In genomic region chr5:111010783-111011182, GRCh38 we compare ENCODE assay signal across 5 cellular contexts.
TF ChIP-seq lines count a peak whose summit lies in the region.

No MANE protein-coding gene starts in this region.

TF ChIP-seq in HepG2, 621 proteins besides CTCF, POLR2A, EP300 and RAD21:
- TF ChIP-seq KLF16 (CRISPR knock-in tag; IDR thresholded peaks at IDR 0.05), result no peak
- no peak for TF ChIP-seq RFX1 (IDR thresholded peaks at IDR 0.05)
- no peak for TF ChIP-seq ZNF263 (CRISPR knock-in tag; IDR thresholded peaks at IDR 0.05)
- TF ChIP-seq ZNF839 (CRISPR knock-in tag; IDR thresholded peaks at IDR 0.05; ENCODE audit: borderline replicate concordance), result no peak
- TF ChIP-seq BORCS8-MEF2B (CRISPR knock-in tag; IDR thresholded peaks at IDR 0.05), result no peak
- TF ChIP-seq ZBTB3 (CRISPR knock-in tag; IDR thresholded peaks at IDR 0.05; ENCODE audit: borderline replicate concordance, low read depth), result no peak
- TF ChIP-seq HES4 (CRISPR knock-in tag; IDR thresholded peaks at IDR 0.05; ENCODE audit: borderline replicate concordance), result no peak
- TF ChIP-seq MAFF (IDR thresholded peaks at IDR 0.05; ENCODE audit: low read depth, low read length), result peak; percentile 54; the same call in 1 of the 2 replicates
- TF ChIP-seq, protein P1, sequence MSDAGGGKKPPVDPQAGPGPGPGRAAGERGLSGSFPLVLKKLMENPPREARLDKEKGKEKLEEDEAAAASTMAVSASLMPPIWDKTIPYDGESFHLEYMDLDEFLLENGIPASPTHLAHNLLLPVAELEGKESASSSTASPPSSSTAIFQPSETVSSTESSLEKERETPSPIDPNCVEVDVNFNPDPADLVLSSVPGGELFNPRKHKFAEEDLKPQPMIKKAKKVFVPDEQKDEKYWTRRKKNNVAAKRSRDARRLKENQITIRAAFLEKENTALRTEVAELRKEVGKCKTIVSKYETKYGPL (CRISPR knock-in tag; IDR thresholded peaks at IDR 0.05), result no peak
- TF ChIP-seq MAFK (conservative IDR thresholded peaks at IDR 0.05 in 1 of 2, IDR thresholded peaks at IDR 0.05 in 1 of 2; ENCODE audit: low read length in 2 of 2), result peak; percentile 62 to 79

TF ChIP-seq in A549, 52 proteins besides CTCF, POLR2A, EP300 and RAD21:
- TF ChIP-seq MAFK (IDR thresholded peaks at IDR 0.05; ENCODE audit: partially characterized antibody) (peak; percentile 40), KDM5A (IDR thresholded peaks at IDR 0.05) (no peak)

TF ChIP-seq in IMR-90, 13 proteins besides CTCF, POLR2A, EP300 and RAD21:
- TF ChIP-seq CEBPB (IDR thresholded peaks at IDR 0.05; ENCODE audit: low read depth, low read length) (no peak), FOS (IDR thresholded peaks at IDR 0.05; ENCODE audit: low read depth, low read length) (no peak), CHD1 (IDR thresholded peaks at IDR 0.05; ENCODE audit: low read depth, low read length) (no peak), SMC3 (IDR thresholded peaks at IDR 0.05; ENCODE audit: low read depth, low read length) (no peak), MAFK (IDR thresholded peaks at IDR 0.05; ENCODE audit: low read depth, low read length) (peak; percentile 71; the same call in 1 of the 2 replicates)
- TF ChIP-seq, protein P2, sequence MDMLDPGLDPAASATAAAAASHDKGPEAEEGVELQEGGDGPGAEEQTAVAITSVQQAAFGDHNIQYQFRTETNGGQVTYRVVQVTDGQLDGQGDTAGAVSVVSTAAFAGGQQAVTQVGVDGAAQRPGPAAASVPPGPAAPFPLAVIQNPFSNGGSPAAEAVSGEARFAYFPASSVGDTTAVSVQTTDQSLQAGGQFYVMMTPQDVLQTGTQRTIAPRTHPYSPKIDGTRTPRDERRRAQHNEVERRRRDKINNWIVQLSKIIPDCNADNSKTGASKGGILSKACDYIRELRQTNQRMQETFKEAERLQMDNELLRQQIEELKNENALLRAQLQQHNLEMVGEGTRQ (IDR thresholded peaks at IDR 0.05; ENCODE audit: low read depth, low read length), result no peak

TF ChIP-seq in K562, 482 proteins besides CTCF, POLR2A, EP300 and RAD21:
- TF ChIP-seq XRCC3 (IDR thresholded peaks at IDR 0.05) (no peak), MAFF (IDR thresholded peaks at IDR 0.05; ENCODE audit: low read length) (peak; percentile 13; the same call in 1 of the 2 replicates), CSDE1 (IDR thresholded peaks at IDR 0.05) (no peak), SRSF1 (IDR thresholded peaks at IDR 0.05; ENCODE audit: low read depth, low read length) (no peak), MAFK (IDR thresholded peaks at IDR 0.05; ENCODE audit: low read length) (0 out of 2 replicates have a peak, but pooled peaks have one; percentile 13), CHCHD3 (CRISPR knock-in tag; IDR thresholded peaks at IDR 0.05) (no peak), C11orf30 (IDR thresholded peaks at IDR 0.05; ENCODE audit: low read depth) (peak; percentile 56; the same call in 1 of the 2 replicates), MAFG (tag; conservative IDR thresholded peaks at IDR 0.05) (peak; percentile 52), ZNF764 (CRISPR knock-in tag; IDR thresholded peaks at IDR 0.05; ENCODE audit: low read depth) (no peak), ZNF316 (IDR thresholded peaks at IDR 0.05) (peak; percentile 74), BDP1 (IDR thresholded peaks at IDR 0.05; ENCODE audit: insufficient read depth, insufficient read length) (no peak), HDAC2 (IDR thresholded peaks at IDR 0.05) (no peak), CAMTA2 (CRISPR knock-in tag; conservative IDR thresholded peaks at IDR 0.05) (no peak)
- TF ChIP-seq, protein P3, sequence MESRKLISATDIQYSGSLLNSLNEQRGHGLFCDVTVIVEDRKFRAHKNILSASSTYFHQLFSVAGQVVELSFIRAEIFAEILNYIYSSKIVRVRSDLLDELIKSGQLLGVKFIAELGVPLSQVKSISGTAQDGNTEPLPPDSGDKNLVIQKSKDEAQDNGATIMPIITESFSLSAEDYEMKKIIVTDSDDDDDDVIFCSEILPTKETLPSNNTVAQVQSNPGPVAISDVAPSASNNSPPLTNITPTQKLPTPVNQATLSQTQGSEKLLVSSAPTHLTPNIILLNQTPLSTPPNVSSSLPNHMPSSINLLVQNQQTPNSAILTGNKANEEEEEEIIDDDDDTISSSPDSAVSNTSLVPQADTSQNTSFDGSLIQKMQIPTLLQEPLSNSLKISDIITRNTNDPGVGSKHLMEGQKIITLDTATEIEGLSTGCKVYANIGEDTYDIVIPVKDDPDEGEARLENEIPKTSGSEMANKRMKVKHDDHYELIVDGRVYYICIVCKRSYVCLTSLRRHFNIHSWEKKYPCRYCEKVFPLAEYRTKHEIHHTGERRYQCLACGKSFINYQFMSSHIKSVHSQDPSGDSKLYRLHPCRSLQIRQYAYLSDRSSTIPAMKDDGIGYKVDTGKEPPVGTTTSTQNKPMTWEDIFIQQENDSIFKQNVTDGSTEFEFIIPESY (CRISPR knock-in tag; IDR thresholded peaks at IDR 0.05), result no peak

TF ChIP-seq in GM12891, 5 proteins besides CTCF, POLR2A, EP300 and RAD21:
- TF ChIP-seq SPI1 (IDR thresholded peaks at IDR 0.05; ENCODE audit: low read depth, low read length) (no peak), POU2F2 (IDR thresholded peaks at IDR 0.05; ENCODE audit: low read depth, low read length) (no peak), POLR2AphosphoS5 (IDR thresholded peaks at IDR 0.05; ENCODE audit: low read depth, low read length) (no peak), TAF1 (IDR thresholded peaks at IDR 0.05; ENCODE audit: low read depth, low read length) (no peak), PAX5 (IDR thresholded peaks at IDR 0.05; ENCODE audit: insufficient read depth, low read length, severe bottlenecking) (no peak)
